ENCODE assay signal across 13 cellular contexts in the genomic region with DNA sequence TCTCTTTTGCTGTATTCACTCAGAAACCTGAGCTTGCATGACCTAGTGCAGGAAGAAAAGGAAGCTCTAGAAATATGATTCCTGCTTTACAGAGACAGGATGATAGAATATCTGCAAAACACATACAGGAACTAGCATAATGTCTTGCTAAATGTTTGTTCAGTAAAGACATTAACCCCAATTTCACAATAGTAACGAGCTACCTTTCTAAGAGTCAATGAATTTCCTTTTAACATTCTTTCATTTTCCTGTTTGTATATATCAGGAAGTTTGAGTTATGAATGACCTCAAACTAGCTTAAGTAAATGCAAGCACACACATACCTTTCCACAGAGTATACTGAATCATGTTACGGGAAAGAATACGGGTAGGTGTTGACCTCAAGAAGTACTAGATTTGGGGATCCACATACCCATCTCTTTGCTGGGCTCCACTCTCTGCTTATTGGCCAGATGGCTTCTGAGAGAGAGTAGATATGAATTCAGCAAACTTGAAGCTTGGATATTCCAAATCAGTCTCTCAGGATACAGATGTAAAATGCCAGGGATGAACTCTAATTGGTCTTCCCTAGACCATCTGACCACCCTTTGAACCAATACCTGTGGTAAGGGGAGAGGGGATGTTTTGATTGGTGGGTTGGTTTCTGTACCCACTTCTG. TPM values are rescaled to one million over a fixed set of nuclear protein-coding genes. Genes with fewer than 3 reads are reported as not detected.
DNase-seq lines count a peak whose midpoint lies in the region; ATAC-seq, FAIRE-seq and TF ChIP-seq lines count a peak whose summit lies in the region.
"Had no signal": no experiment of that assay in that cellular context is flagged by ENCODE, and none has a peak within 500 bp of the region (broad histone marks: within the 10 kb centered on the region; RNA-seq: fewer than 3 reads in every experiment).

No MANE protein-coding gene starts in this region.

- no peak overlapping the region for H3K4me3 Mint-ChIP-seq in activated T-cell treated with anti-CD3 and anti-CD28 coated beads, Interleukin-2, amount 50 U/mL, for 72 hours
- H3K4me3 Mint-ChIP-seq: activated naive CD4-positive, alpha-beta T cell treated with anti-CD3 and anti-CD28 coated beads, Interleukin-2, amount 10 ng/mL, durations not matched to agents 7 days and 5 days; CD8-positive, alpha-beta T cell had no signal

- no peak for DNase-seq in activated T-cell treated with anti-CD3 and anti-CD28 coated beads, Interleukin-2, amount 50 U/mL, for 72 hours
- no peak for DNase-seq in activated T-cell treated with anti-CD3 and anti-CD28 coated beads, Interleukin-2, amount 50 U/mL, for 1 hour
- no peak for DNase-seq in keratinocyte (ENCODE audit: low read depth, low spot score)
- DNase-seq in H7: no peak
- DNase-seq: activated naive CD4-positive, alpha-beta T cell treated with anti-CD3 and anti-CD28 coated beads, Interleukin-2, amount 10 ng/mL, durations not matched to agents 7 days and 5 days; CD8-positive, alpha-beta T cell; naive thymus-derived CD4-positive, alpha-beta T cell; NCI-H1694 treated with DMSO at 0.1 percent for 48 hours; T-helper 9 cell had no signal

- H3K27ac ChIP-seq in keratinocyte (ENCODE audit: control insufficient read depth, insufficient read depth, low read length): peak overlapping the region; percentile 23

- H3K9me3 ChIP-seq in keratinocyte (ENCODE audit: control insufficient read depth, low read depth, low read length): no peaks in the 10 kb centered on the region

- H3K36me3 ChIP-seq in keratinocyte (ENCODE audit: control insufficient read depth in 2 of 2, extremely low read depth in 1 of 2, insufficient read depth in 2 of 2, low read length in 2 of 2): no peaks in the 10 kb centered on the region
- no peaks in the 10 kb centered on the region for H3K36me3 ChIP-seq in H7 (replicated peaks; ENCODE audit: control insufficient read depth, insufficient read depth, low read length)

- H3K79me2 ChIP-seq in keratinocyte (ENCODE audit: control insufficient read depth, insufficient read depth, low read length): no peaks in the 10 kb centered on the region

- dilution Hi-C loops in keratinocyte (cut with MboI; ENCODE audit: extremely low pct_ligation_motif_present, low sequenced_read_pairs): no loop called here

- peak overlapping the region; percentile 76 for H2AFZ ChIP-seq in keratinocyte (ENCODE audit: control insufficient read depth, low read length)

- no peak overlapping the region for H3K4me2 ChIP-seq in keratinocyte (ENCODE audit: control insufficient read depth, extremely low read depth, insufficient read depth, low read depth, low read length)

- H3K27me3 Mint-ChIP-seq in activated T-cell treated with anti-CD3 and anti-CD28 coated beads, Interleukin-2, amount 50 U/mL, for 72 hours (ENCODE audit: low read depth): peaks cover 21% of the 10 kb centered on the region

- peaks cover 27% of the 10 kb centered on the region for H3K4me1 Mint-ChIP-seq in activated T-cell treated with anti-CD3 and anti-CD28 coated beads, Interleukin-2, amount 50 U/mL, for 72 hours (ENCODE audit: low read depth)

- H3K4me3 ChIP-seq in keratinocyte (ENCODE audit: control insufficient read depth in 2 of 3, extremely low read depth in 1 of 3, insufficient read depth in 2 of 3, low read depth in 1 of 3, low read length in 3 of 3) (peak overlapping the region in 1 of 3 experiments; percentile 15), H7 (ENCODE audit: insufficient read depth, low read depth, low read length) (no peak overlapping the region)

- H3K4me1 ChIP-seq in keratinocyte (ENCODE audit: control insufficient read depth, extremely low read depth, insufficient read depth, low read length): peaks cover 48% of the 10 kb centered on the region

- no peaks in the 10 kb centered on the region for H4K20me1 ChIP-seq in keratinocyte (ENCODE audit: control insufficient read depth, extremely low read depth, insufficient read depth, low read length)

- H3K27me3 ChIP-seq in keratinocyte (ENCODE audit: control insufficient read depth, extremely low read depth, insufficient read depth, low read length) (no peaks in the 10 kb centered on the region), H7 (ENCODE audit: control insufficient read depth, insufficient read depth, low read length) (no peaks in the 10 kb centered on the region)

- FAIRE-seq in keratinocyte (lab: Jason Lieb, UNC): peak; percentile 55

- no peaks in the 10 kb centered on the region for H3K9me3 Mint-ChIP-seq in activated T-cell treated with anti-CD3 and anti-CD28 coated beads, Interleukin-2, amount 50 U/mL, for 72 hours
- H3K9me3 Mint-ChIP-seq: activated naive CD4-positive, alpha-beta T cell treated with anti-CD3 and anti-CD28 coated beads, Interleukin-2, amount 10 ng/mL, durations not matched to agents 7 days and 5 days; CD8-positive, alpha-beta T cell; naive thymus-derived CD4-positive, alpha-beta T cell had no signal

- no peak overlapping the region for H3K9ac ChIP-seq in keratinocyte (ENCODE audit: control insufficient read depth, extremely low read depth, insufficient read depth, low read length)

- H3K9me1 ChIP-seq in keratinocyte (ENCODE audit: control insufficient read depth, extremely low read depth, insufficient read depth, low read length): no peaks in the 10 kb centered on the region

- H3K27ac Mint-ChIP-seq in activated T-cell treated with anti-CD3 and anti-CD28 coated beads, Interleukin-2, amount 50 U/mL, for 72 hours: peak overlapping the region; percentile 69
- H3K27ac Mint-ChIP-seq: activated naive CD4-positive, alpha-beta T cell treated with anti-CD3 and anti-CD28 coated beads, Interleukin-2, amount 10 ng/mL, durations not matched to agents 7 days and 5 days; CD8-positive, alpha-beta T cell; naive thymus-derived CD4-positive, alpha-beta T cell had no signal

- no peaks in the 10 kb centered on the region for H3K36me3 Mint-ChIP-seq in activated T-cell treated with anti-CD3 and anti-CD28 coated beads, Interleukin-2, amount 50 U/mL, for 72 hours (ENCODE audit: insufficient read depth in 2 of 2)
- H3K36me3 Mint-ChIP-seq: activated naive CD4-positive, alpha-beta T cell treated with anti-CD3 and anti-CD28 coated beads, Interleukin-2, amount 10 ng/mL, durations not matched to agents 7 days and 5 days; CD8-positive, alpha-beta T cell; naive thymus-derived CD4-positive, alpha-beta T cell had no signal

- ATAC-seq in activated T-cell treated with anti-CD3 and anti-CD28 coated beads, Interleukin-2, amount 50 U/mL, for 72 hours (replicated peaks in 1 of 2): no peak
- ATAC-seq in SK-N-SH treated with all-trans-retinoic acid at 6 μM for 48 hours: peak; percentile 76
- no peak for ATAC-seq in HG02938 (IDR thresholded peaks at IDR 0.05; ENCODE audit: unreplicated experiment)
- ATAC-seq in GM18858 (IDR thresholded peaks at IDR 0.05; ENCODE audit: unreplicated experiment): no peak
- ATAC-seq in HG02885 (IDR thresholded peaks at IDR 0.05; ENCODE audit: poor library complexity, unreplicated experiment): no peak
- ATAC-seq: CD8-positive, alpha-beta T cell; naive thymus-derived CD4-positive, alpha-beta T cell had no signal

- no peak for TF ChIP-seq CTCF in keratinocyte (optimal IDR thresholded peaks at IDR 0.05 in 1 of 3, IDR thresholded peaks at IDR 0.05 in 1 of 3, conservative IDR thresholded peaks at IDR 0.05 in 1 of 3; ENCODE audit: extremely low read depth in 1 of 3, insufficient read depth in 2 of 3, low read length in 3 of 3)

TF ChIP-seq in SK-N-SH treated with all-trans-retinoic acid at 6 μM for 48 hours, 23 proteins besides CTCF, POLR2A, EP300 and RAD21 (continues in another document):
- TF ChIP-seq, protein P1, sequence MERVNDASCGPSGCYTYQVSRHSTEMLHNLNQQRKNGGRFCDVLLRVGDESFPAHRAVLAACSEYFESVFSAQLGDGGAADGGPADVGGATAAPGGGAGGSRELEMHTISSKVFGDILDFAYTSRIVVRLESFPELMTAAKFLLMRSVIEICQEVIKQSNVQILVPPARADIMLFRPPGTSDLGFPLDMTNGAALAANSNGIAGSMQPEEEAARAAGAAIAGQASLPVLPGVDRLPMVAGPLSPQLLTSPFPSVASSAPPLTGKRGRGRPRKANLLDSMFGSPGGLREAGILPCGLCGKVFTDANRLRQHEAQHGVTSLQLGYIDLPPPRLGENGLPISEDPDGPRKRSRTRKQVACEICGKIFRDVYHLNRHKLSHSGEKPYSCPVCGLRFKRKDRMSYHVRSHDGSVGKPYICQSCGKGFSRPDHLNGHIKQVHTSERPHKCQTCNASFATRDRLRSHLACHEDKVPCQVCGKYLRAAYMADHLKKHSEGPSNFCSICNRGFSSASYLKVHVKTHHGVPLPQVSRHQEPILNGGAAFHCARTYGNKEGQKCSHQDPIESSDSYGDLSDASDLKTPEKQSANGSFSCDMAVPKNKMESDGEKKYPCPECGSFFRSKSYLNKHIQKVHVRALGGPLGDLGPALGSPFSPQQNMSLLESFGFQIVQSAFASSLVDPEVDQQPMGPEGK (CRISPR knock-in tag; IDR thresholded peaks at IDR 0.05; ENCODE audit: borderline replicate concordance): no peak
- TF ChIP-seq PPARA (CRISPR knock-in tag; IDR thresholded peaks at IDR 0.05; ENCODE audit: borderline replicate concordance) (no peak), GLIS3 (CRISPR knock-in tag; IDR thresholded peaks at IDR 0.05) (no peak), ESRRG (CRISPR knock-in tag; IDR thresholded peaks at IDR 0.05) (no peak)
- TF ChIP-seq, protein P2, sequence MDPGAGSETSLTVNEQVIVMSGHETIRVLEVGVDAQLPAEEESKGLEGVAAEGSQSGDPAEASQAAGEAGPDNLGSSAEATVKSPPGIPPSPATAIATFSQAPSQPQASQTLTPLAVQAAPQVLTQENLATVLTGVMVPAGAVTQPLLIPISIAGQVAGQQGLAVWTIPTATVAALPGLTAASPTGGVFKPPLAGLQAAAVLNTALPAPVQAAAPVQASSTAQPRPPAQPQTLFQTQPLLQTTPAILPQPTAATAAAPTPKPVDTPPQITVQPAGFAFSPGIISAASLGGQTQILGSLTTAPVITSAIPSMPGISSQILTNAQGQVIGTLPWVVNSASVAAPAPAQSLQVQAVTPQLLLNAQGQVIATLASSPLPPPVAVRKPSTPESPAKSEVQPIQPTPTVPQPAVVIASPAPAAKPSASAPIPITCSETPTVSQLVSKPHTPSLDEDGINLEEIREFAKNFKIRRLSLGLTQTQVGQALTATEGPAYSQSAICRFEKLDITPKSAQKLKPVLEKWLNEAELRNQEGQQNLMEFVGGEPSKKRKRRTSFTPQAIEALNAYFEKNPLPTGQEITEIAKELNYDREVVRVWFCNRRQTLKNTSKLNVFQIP (CRISPR knock-in tag; IDR thresholded peaks at IDR 0.05; ENCODE audit: borderline replicate concordance, low read depth): no peak

RNA-seq across cellular contexts. Expression of a gene that starts 18.2 kb away (rescaled TPM):
- total RNA-seq in activated T-cell treated with anti-CD3 and anti-CD28 coated beads, Interleukin-2, amount 50 U/mL, for 72 hours: 10 to 100 TPM; 63.3 to 69.3 TPM
- 102 to 197 TPM (median 180 TPM) in 3 replicates for polyA plus RNA-seq in keratinocyte
- polyA plus RNA-seq in keratinocyte (2011; ENCODE audit: low read depth): 545 TPM
- 46.9 and 122 TPM in 2 replicates for polyA plus RNA-seq in keratinocyte (2011; cell fraction: cytosol; rRNA removed)
- polyA plus RNA-seq in keratinocyte (2011; cell fraction: nucleus; rRNA removed): 224 and 250 TPM in 2 replicates
- 109 and 122 TPM in 2 replicates for polyA plus RNA-seq in keratinocyte (2012; ENCODE audit: low replicate concordance)
- 157 to 338 TPM (median 294 TPM) in 3 replicates for polyA minus RNA-seq in keratinocyte
- polyA minus RNA-seq in keratinocyte (2011; cell fraction: cytosol; rRNA and poly(A)+ RNA removed): 91.5 TPM
- 249 and 497 TPM in 2 replicates for polyA minus RNA-seq in keratinocyte (2011; cell fraction: nucleus; rRNA and poly(A)+ RNA removed)
- total RNA-seq in H7 (2014; rRNA removed; shearing (Covaris generic)): 83.5 and 108 TPM in 2 replicates
